ENCODE assay signal across 21 cellular contexts in the genomic region with DNA sequence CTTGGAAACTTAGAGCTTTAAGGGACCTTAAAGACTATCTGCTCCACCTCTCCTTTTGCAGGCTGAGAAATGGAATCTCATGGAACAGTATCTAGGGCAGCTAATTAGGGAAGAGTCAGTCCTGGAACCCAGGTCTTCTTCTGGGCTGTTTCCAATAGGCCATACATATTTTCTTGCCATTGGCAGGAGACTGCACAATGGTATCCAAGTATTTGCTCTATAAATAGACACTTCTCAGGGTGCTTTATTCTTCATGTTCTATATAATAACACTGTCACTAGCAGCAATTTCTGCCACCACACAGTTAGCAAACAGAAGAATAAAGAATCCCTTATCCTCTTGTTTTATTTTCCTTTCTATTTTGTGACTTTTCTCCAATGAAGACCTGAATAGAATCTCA.
DNase-seq lines count a peak whose midpoint lies in the region; ATAC-seq and TF ChIP-seq lines count a peak whose summit lies in the region.
"Had no signal": no experiment of that assay in that cellular context is flagged by ENCODE, and none has a peak within 500 bp of the region (broad histone marks: within the 10 kb centered on the region; RNA-seq: fewer than 3 reads in every experiment).

No MANE protein-coding gene starts in this region.

- no peaks in the 10 kb centered on the region for H3K4me1 ChIP-seq in right cardiac atrium (ENCODE audit: control insufficient read depth, insufficient read depth, low read length)
- H3K4me1 ChIP-seq: BE2C had no signal

- no peak overlapping the region for H3K4me3 ChIP-seq in right cardiac atrium (ENCODE audit: low read length)
- H3K4me3 ChIP-seq in foreskin fibroblast (ENCODE audit: low read depth in 1 of 2, low read length in 2 of 2) = no peak overlapping the region
- H3K4me3 ChIP-seq: BLaER1 had no signal

- peaks cover 2% of the 10 kb centered on the region for H3K27me3 ChIP-seq in right cardiac atrium (ENCODE audit: control insufficient read depth, insufficient read depth)
- H3K27me3 ChIP-seq: BE2C, BLaER1 had no signal

- ATAC-seq in left ventricle myocardium superior = peak; percentile 55
- no peak for ATAC-seq in right cardiac atrium

- H3K9me3 ChIP-seq in right cardiac atrium (ENCODE audit: control insufficient read depth, low read length) = no peaks in the 10 kb centered on the region
- H3K9me3 ChIP-seq: BE2C had no signal

- DNase-seq in left ventricle myocardium superior (no peak), right cardiac atrium (no peak), cerebellar cortex (ENCODE audit: low spot score) (peak; percentile 24), NOMO-1 treated with dmso at 0.1 percent for 144 hours (lab: John Stamatoyannopoulos, UW; ENCODE audit: unreplicated experiment) (no peak), foreskin fibroblast (no peak)
- DNase-seq: 8988T; ACHN; BE2C; C1 segment of cervical spinal cord; CD4-positive, alpha-beta memory T cell; CD4-positive, CD25-positive, alpha-beta regulatory T cell; CD8-positive, alpha-beta memory T cell; COR-L47; DMS 273 treated with DMSO at 0.1 percent for 48 hours; DMS153; DMS53; DMS79; DND-41; EL; GF-D8 had no signal

- intact Hi-C loops in left ventricle myocardium superior (cut with micrococcal nuclease) = no loop called here
- intact Hi-C loops in right cardiac atrium (cut with DNase I) = no loop called here

- TF ChIP-seq CTCF in foreskin fibroblast (IDR thresholded peaks at IDR 0.05; ENCODE audit: low read depth, low read length) = no peak

- no peak overlapping the region for H3K27ac ChIP-seq in right cardiac atrium (ENCODE audit: low read length)
- H3K27ac ChIP-seq: BLaER1 had no signal
